In the genomic region with DNA sequence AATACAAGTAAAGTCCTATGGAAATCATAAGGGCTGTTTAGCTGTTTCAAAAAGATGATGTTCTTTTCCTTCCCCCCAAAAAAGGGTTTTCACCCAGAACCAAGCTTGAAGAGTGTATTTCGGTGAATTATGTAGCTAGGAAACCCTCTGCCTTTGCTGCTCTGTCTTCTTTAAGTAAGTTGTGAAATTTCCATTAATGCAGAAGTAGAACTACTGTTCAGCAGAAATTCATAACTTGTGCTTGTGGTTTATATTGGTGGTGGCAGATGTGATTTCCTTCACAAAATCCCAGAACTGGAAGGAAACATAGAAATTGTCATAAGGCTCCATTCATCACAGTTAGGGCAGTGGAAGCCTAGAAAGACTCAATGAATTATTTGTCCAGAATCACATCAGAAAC, we compare ENCODE assay signal across 11 cellular contexts. TPM values are rescaled to one million over a fixed set of nuclear protein-coding genes. Genes with fewer than 3 reads are reported as not detected.
A peak's percentile ranks its signal among the peaks of the same experiment; 100 is the strongest.
DNase-seq lines count a peak whose midpoint lies in the region; TF ChIP-seq lines count a peak whose summit lies in the region.
"Had no signal": no experiment of that assay in that cellular context is flagged by ENCODE, and none has a peak within 500 bp of the region (broad histone marks: within the 10 kb centered on the region; RNA-seq: fewer than 3 reads in every experiment).

No MANE protein-coding gene starts in this region.

- no peak overlapping the region for H3K4me3 ChIP-seq in mucosa of rectum (ENCODE audit: low read length in 2 of 2)
- H3K4me3 ChIP-seq in CD4-positive, alpha-beta memory T cell (ENCODE audit: low read length in 2 of 2): no peak overlapping the region

- no peak for DNase-seq in CD14-positive monocyte (ENCODE audit: low spot score)
- peak; percentile 24 for DNase-seq in KBM-7
- DNase-seq in SIG-M5 treated with dmso at 0.1 percent for 504 hours (lab: John Stamatoyannopoulos, UW; ENCODE audit: unreplicated experiment): peak; percentile 7
- DNase-seq in T1000 (lab: John Stamatoyannopoulos, UW): no peak
- no peak for DNase-seq in mesothelial cell of epicardium (ENCODE audit: low spot score in 2 of 2, unreplicated experiment in 2 of 2)
- DNase-seq in CD4-positive, alpha-beta memory T cell: no peak
- DNase-seq: Karpas-422, NCI-H2227 treated with DMSO at 0.1 percent for 48 hours, NCI-H526 treated with DMSO at 0.1 percent for 48 hours, T-helper 1 cell had no signal

- H3K4me3 Mint-ChIP-seq in CD14-positive monocyte (no peak overlapping the region), mesothelial cell of epicardium (no peak overlapping the region)
- no peak overlapping the region for H3K4me3 Mint-ChIP-seq in CD4-positive, alpha-beta memory T cell

- H3K9ac ChIP-seq in mucosa of rectum (ENCODE audit: low read depth in 1 of 2, low read length in 2 of 2): no peak overlapping the region

- H3K27me3 ChIP-seq in mucosa of rectum (ENCODE audit: control insufficient read depth in 2 of 2, insufficient read depth in 2 of 2, low read length in 2 of 2): no peaks in the 10 kb centered on the region
- H3K27me3 ChIP-seq in CD4-positive, alpha-beta memory T cell (ENCODE audit: insufficient read depth, low read length): no peaks in the 10 kb centered on the region

- CTCF ChIA-PET in CD4-positive, alpha-beta memory T cell (lab: Charles Lee; ENCODE audit: partially characterized antibody): no interaction called here

- H3K9me3 ChIP-seq in mucosa of rectum (ENCODE audit: control insufficient read depth in 2 of 2, low read length in 2 of 2): no peaks in the 10 kb centered on the region
- H3K9me3 ChIP-seq in CD4-positive, alpha-beta memory T cell (ENCODE audit: control insufficient read depth in 1 of 2, low read length in 2 of 2): no peaks in the 10 kb centered on the region

- H3K27ac ChIP-seq in mucosa of rectum (ENCODE audit: low read depth in 2 of 2, low read length in 2 of 2): peak overlapping the region; percentile 71 to 84
- no peak overlapping the region for H3K27ac ChIP-seq in CD4-positive, alpha-beta memory T cell (ENCODE audit: low read depth, low read length)

- peaks cover 53% of the 10 kb centered on the region for H3K4me1 Mint-ChIP-seq in CD14-positive monocyte
- no peaks in the 10 kb centered on the region for H3K4me1 Mint-ChIP-seq in mesothelial cell of epicardium
- H3K4me1 Mint-ChIP-seq in CD4-positive, alpha-beta memory T cell: no peaks in the 10 kb centered on the region

- H3K9me3 Mint-ChIP-seq in CD14-positive monocyte: peaks cover 0 to 1% (median 0%) of the 10 kb centered on the region in 7 donors
- no peaks in the 10 kb centered on the region for H3K9me3 Mint-ChIP-seq in mesothelial cell of epicardium
- peaks cover 0 to 3% (median 0%) of the 10 kb centered on the region in 8 donors for H3K9me3 Mint-ChIP-seq in CD4-positive, alpha-beta memory T cell

- no peaks in the 10 kb centered on the region for H3K36me3 ChIP-seq in mucosa of rectum (ENCODE audit: control insufficient read depth in 2 of 2, insufficient read depth in 2 of 2, low read length in 2 of 2)
- no peaks in the 10 kb centered on the region for H3K36me3 ChIP-seq in CD4-positive, alpha-beta memory T cell (ENCODE audit: insufficient read depth, low read length)

- peaks cover 5 to 6% of the 10 kb centered on the region in 2 donors for H3K4me1 ChIP-seq in mucosa of rectum (ENCODE audit: control insufficient read depth in 2 of 2, insufficient read depth in 2 of 2, low read length in 2 of 2)
- no peaks in the 10 kb centered on the region for H3K4me1 ChIP-seq in CD4-positive, alpha-beta memory T cell (ENCODE audit: insufficient read depth, low read length)

- intact Hi-C loops in CD14-positive monocyte (cut with micrococcal nuclease): loop anchor here in 1 of 2 donors (10.0 kb wide), 2 partner anchors 52 to 78 kb away; no protein-coding TSS in a partner anchor
- intact Hi-C loops in CD4-positive, alpha-beta memory T cell (cut with micrococcal nuclease): no loop called here

- TF ChIP-seq CTCF in CD14-positive monocyte (IDR thresholded peaks at IDR 0.05) (no peak), mesothelial cell of epicardium (IDR thresholded peaks at IDR 0.05; ENCODE audit: unreplicated experiment) (no peak)

- H3K36me3 Mint-ChIP-seq in CD14-positive monocyte: peaks cover 2 to 3% of the 10 kb centered on the region in 2 donors
- no peaks in the 10 kb centered on the region for H3K36me3 Mint-ChIP-seq in mesothelial cell of epicardium
- no peaks in the 10 kb centered on the region for H3K36me3 Mint-ChIP-seq in CD4-positive, alpha-beta memory T cell

- H3K27me3 Mint-ChIP-seq in CD14-positive monocyte (ENCODE audit: low read depth in 3 of 3) (peaks cover 0 to 5% (median 0%) of the 10 kb centered on the region in 3 donors), mesothelial cell of epicardium (ENCODE audit: low read depth) (peaks cover 4% of the 10 kb centered on the region)
- peaks cover 11 to 13% of the 10 kb centered on the region in 2 donors for H3K27me3 Mint-ChIP-seq in CD4-positive, alpha-beta memory T cell

- in situ Hi-C loops in KBM-7 (cut with MboI; ENCODE audit: low pct_unique_long_range_greater_than_20kb, low sequenced_read_pairs): no loop called here

- peak overlapping the region; percentile 58 to 86 (median 74) for H3K27ac Mint-ChIP-seq in CD14-positive monocyte
- no peak overlapping the region for H3K27ac Mint-ChIP-seq in mesothelial cell of epicardium
- H3K27ac Mint-ChIP-seq in CD4-positive, alpha-beta memory T cell: no peak overlapping the region

- POLR2A ChIA-PET in CD4-positive, alpha-beta memory T cell (lab: Charles Lee; ENCODE audit: partially characterized antibody): no interaction called here

RNA-seq across cellular contexts. Expression of a gene that starts 42.0 kb away (rescaled TPM):
- polyA plus RNA-seq in CD14-positive monocyte: 1 to 10 TPM in 1 of 2 donors, under 1 TPM in 1; 0.98 to 3.0 TPM
- 58.1 to 64.0 TPM (median 63.6 TPM) in 3 replicates for total RNA-seq in mesothelial cell of epicardium
- total RNA-seq in CD4-positive, alpha-beta memory T cell: 1 to 10 TPM; 2.3 to 2.9 TPM
- not detected for polyA plus RNA-seq in CD4-positive, alpha-beta memory T cell

Comparison
In these comparisons a context has a peak if more than half of its experiments do, and no peak if none do; other contexts are left out.
1. DNase-seq: peak in KBM-7 (single experiment) and SIG-M5 treated with dmso at 0.1 percent for 504 hours (single experiment); none in CD14-positive monocyte (single experiment), T1000 (single experiment), mesothelial cell of epicardium (0 of 2) and CD4-positive, alpha-beta memory T cell (0 of 5).
2. H3K27ac Mint-ChIP-seq: peak in CD14-positive monocyte (7 of 7); none in mesothelial cell of epicardium (single experiment) and CD4-positive, alpha-beta memory T cell (0 of 7).
3. RNA of a gene that starts 42.0 kb away (total RNA-seq): 58.1 to 64.0 TPM in mesothelial cell of epicardium; 2.3 to 2.9 TPM in CD4-positive, alpha-beta memory T cell; every median in the first group is over 10 times any median in the second.